ENCODE assay signal across 23 cellular contexts in the genomic region with DNA sequence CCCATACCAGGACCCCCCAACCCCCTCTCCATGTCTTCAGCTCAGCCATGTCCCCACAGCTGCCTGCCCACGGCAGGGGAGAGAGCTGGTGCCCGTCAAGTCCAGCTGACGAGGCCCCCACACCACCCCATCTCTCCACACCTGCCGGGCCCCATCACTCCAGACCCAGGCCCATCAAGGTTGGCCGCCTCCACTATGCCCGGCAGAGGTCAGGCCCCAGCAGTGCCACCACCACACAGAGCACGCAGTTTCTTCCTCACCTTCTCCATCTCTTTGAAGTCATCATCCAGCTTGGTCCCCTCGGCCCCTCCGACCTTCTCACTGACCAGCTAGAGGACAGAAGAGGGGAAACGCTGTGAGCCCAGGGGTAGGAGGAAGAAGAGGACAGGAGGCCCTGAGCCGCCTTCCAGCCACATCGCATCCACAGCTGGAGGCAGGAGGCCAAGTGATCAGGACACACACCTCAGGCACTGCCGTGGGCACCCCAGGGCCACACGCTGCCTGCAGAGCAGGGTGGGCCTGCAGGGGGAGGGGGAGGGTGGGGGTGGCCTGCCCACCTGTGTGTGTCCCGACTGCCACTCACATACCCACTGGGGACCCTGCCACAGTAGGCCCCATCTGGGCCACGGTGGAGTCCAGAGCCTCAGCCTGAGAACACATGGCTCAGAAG. TPM values are rescaled to one million over a fixed set of nuclear protein-coding genes. Genes with fewer than 3 reads are reported as not detected.
DNase-seq lines count a peak whose midpoint lies in the region; ATAC-seq lines count a peak whose summit lies in the region.
"Had no signal": no experiment of that assay in that cellular context is flagged by ENCODE, and none has a peak within 500 bp of the region (broad histone marks: within the 10 kb centered on the region; RNA-seq: fewer than 3 reads in every experiment).

No MANE protein-coding gene starts in this region.

- peaks cover 21 to 32% of the 10 kb centered on the region in 2 donors for H3K4me1 ChIP-seq in naive thymus-derived CD4-positive, alpha-beta T cell (ENCODE audit: control insufficient read depth in 2 of 2, insufficient read depth in 2 of 2, low read length in 2 of 2)

- H3K27ac ChIP-seq in naive thymus-derived CD4-positive, alpha-beta T cell (ENCODE audit: low read depth, low read length), result peak overlapping the region; percentile 8
- H3K27ac ChIP-seq: pancreas, thoracic aorta, VCaP had no signal

- no peak overlapping the region for H3K4me3 Mint-ChIP-seq in activated T-cell treated with anti-CD3 and anti-CD28 coated beads, Interleukin-2, amount 50 U/mL, for 24 hours
- H3K4me3 Mint-ChIP-seq in activated CD8-positive, alpha-beta T cell treated with anti-CD3 and anti-CD28 coated beads, Interleukin-2, amount 10 ng/mL, durations not matched to agents 7 days and 5 days, result no peak overlapping the region
- H3K4me3 Mint-ChIP-seq in naive thymus-derived CD4-positive, alpha-beta T cell, result peak overlapping the region in 2 of 10 donors; percentile 6 to 44
- H3K4me3 Mint-ChIP-seq in stimulated activated memory B cell treated with anti-CD40 and anti-IgM and Interleukin-4, amounts not matched to agents 10 μg/mL and 1 μg/mL and 100 μg/mL, for 72 hours, result no peak overlapping the region
- H3K4me3 Mint-ChIP-seq: CD4-positive, alpha-beta T cell had no signal

- peaks cover 68% of the 10 kb centered on the region for H3K36me3 Mint-ChIP-seq in activated T-cell treated with anti-CD3 and anti-CD28 coated beads, Interleukin-2, amount 50 U/mL, for 24 hours (ENCODE audit: low read depth)
- peaks cover 45% of the 10 kb centered on the region for H3K36me3 Mint-ChIP-seq in activated CD8-positive, alpha-beta T cell treated with anti-CD3 and anti-CD28 coated beads, Interleukin-2, amount 10 ng/mL, durations not matched to agents 7 days and 5 days (ENCODE audit: low read depth)
- H3K36me3 Mint-ChIP-seq in naive thymus-derived CD4-positive, alpha-beta T cell, result peaks cover 0 to 4% (median 3%) of the 10 kb centered on the region in 5 donors
- peaks cover 27% of the 10 kb centered on the region for H3K36me3 Mint-ChIP-seq in stimulated activated memory B cell treated with anti-CD40 and anti-IgM and Interleukin-4, amounts not matched to agents 10 μg/mL and 1 μg/mL and 100 μg/mL, for 72 hours

- intact Hi-C loops in naive thymus-derived CD4-positive, alpha-beta T cell (cut with micrococcal nuclease), result no loop called here

- peaks cover 0 to 66% (median 5%) of the 10 kb centered on the region in 3 experiments for H3K36me3 ChIP-seq in naive thymus-derived CD4-positive, alpha-beta T cell (ENCODE audit: control insufficient read depth in 2 of 3, insufficient read depth in 3 of 3, low read length in 3 of 3)
- H3K36me3 ChIP-seq: breast epithelium had no signal

- H3K27me3 ChIP-seq in naive thymus-derived CD4-positive, alpha-beta T cell (ENCODE audit: control insufficient read depth in 2 of 2, insufficient read depth in 2 of 2, low read length in 2 of 2), result no peaks in the 10 kb centered on the region
- H3K27me3 ChIP-seq: breast epithelium, heart left ventricle, pancreas had no signal

- no peaks in the 10 kb centered on the region for H3K9me3 Mint-ChIP-seq in activated T-cell treated with anti-CD3 and anti-CD28 coated beads, Interleukin-2, amount 50 U/mL, for 24 hours
- no peaks in the 10 kb centered on the region for H3K9me3 Mint-ChIP-seq in activated CD8-positive, alpha-beta T cell treated with anti-CD3 and anti-CD28 coated beads, Interleukin-2, amount 10 ng/mL, durations not matched to agents 7 days and 5 days (ENCODE audit: insufficient read depth)
- no peaks in the 10 kb centered on the region for H3K9me3 Mint-ChIP-seq in naive thymus-derived CD4-positive, alpha-beta T cell
- H3K9me3 Mint-ChIP-seq in stimulated activated memory B cell treated with anti-CD40 and anti-IgM and Interleukin-4, amounts not matched to agents 10 μg/mL and 1 μg/mL and 100 μg/mL, for 72 hours, result no peaks in the 10 kb centered on the region
- H3K9me3 Mint-ChIP-seq: CD4-positive, alpha-beta T cell had no signal

- H3K4me3 ChIP-seq in naive thymus-derived CD4-positive, alpha-beta T cell (ENCODE audit: low read length), result no peak overlapping the region
- H3K4me3 ChIP-seq: breast epithelium, GM12878, heart left ventricle, left ventricle myocardium inferior, mucosa of descending colon, pancreas, thoracic aorta had no signal

- ATAC-seq in activated CD8-positive, alpha-beta T cell treated with anti-CD3 and anti-CD28 coated beads, Interleukin-2, amount 10 ng/mL, durations not matched to agents 7 days and 5 days, result no peak
- ATAC-seq in naive thymus-derived CD4-positive, alpha-beta T cell, result no peak
- no peak for ATAC-seq in stimulated activated memory B cell treated with anti-CD40 and anti-IgM and Interleukin-4, amounts not matched to agents 10 μg/mL and 1 μg/mL and 100 μg/mL, for 72 hours
- ATAC-seq: GM12878, heart left ventricle, mucosa of descending colon, pancreas, sciatic nerve had no signal

- H3K9me3 ChIP-seq in naive thymus-derived CD4-positive, alpha-beta T cell (ENCODE audit: control insufficient read depth in 2 of 3, low read length in 3 of 3), result no peaks in the 10 kb centered on the region
- H3K9me3 ChIP-seq: breast epithelium, heart left ventricle, left ventricle myocardium inferior, mucosa of descending colon, pancreas, thoracic aorta had no signal

- CTCF ChIA-PET in activated CD8-positive, alpha-beta T cell treated with anti-CD3 and anti-CD28 coated beads, Interleukin-2, amount 10 ng/mL, durations not matched to agents 7 days and 5 days (lab: Charles Lee), result interaction anchor here (1.1 to 7.3 kb wide), 3 partner anchors 14 to 100 kb away, joined by 4 to 54 read pairs (median 21); partner anchors contain the start of genes CHAF1A and SH3GL1
- CTCF ChIA-PET in naive thymus-derived CD4-positive, alpha-beta T cell (lab: Charles Lee), result no interaction called here

- POLR2A ChIA-PET in activated CD8-positive, alpha-beta T cell treated with anti-CD3 and anti-CD28 coated beads, Interleukin-2, amount 10 ng/mL, durations not matched to agents 7 days and 5 days (lab: Charles Lee), result no interaction called here
- POLR2A ChIA-PET in naive thymus-derived CD4-positive, alpha-beta T cell (lab: Charles Lee), result interaction anchor here (1.0 to 1.2 kb wide), 2 partner anchors 35 to 39 kb away, joined by 3 read pairs; partner anchors contain the start of gene CHAF1A

- no peak for DNase-seq in activated T-cell treated with anti-CD3 and anti-CD28 coated beads, Interleukin-2, amount 50 U/mL, for 24 hours
- DNase-seq in activated T-cell treated with anti-CD3 and anti-CD28 coated beads for 4 hours (no peak), NCI-H128 (lab: John Stamatoyannopoulos, UW; ENCODE audit: unreplicated experiment) (no peak), NCI-H446 (lab: John Stamatoyannopoulos, UW) (no peak), SW480 (ENCODE audit: low spot score) (no peak)
- no peak for DNase-seq in activated CD8-positive, alpha-beta T cell treated with anti-CD3 and anti-CD28 coated beads, Interleukin-2, amount 10 ng/mL, durations not matched to agents 7 days and 5 days
- DNase-seq in naive thymus-derived CD4-positive, alpha-beta T cell, result no peak
- DNase-seq: CD4-positive, alpha-beta T cell; heart left ventricle; IMR-90; left ventricle myocardium inferior; mucosa of descending colon; NCI-H1436; NCI-H2171; NCI-H748 treated with DMSO at 0.1 percent for 48 hours; SHP77 had no signal

- H3K27ac Mint-ChIP-seq in activated T-cell treated with anti-CD3 and anti-CD28 coated beads, Interleukin-2, amount 50 U/mL, for 24 hours, result peak overlapping the region; percentile 97
- peak overlapping the region; percentile 96 for H3K27ac Mint-ChIP-seq in activated CD8-positive, alpha-beta T cell treated with anti-CD3 and anti-CD28 coated beads, Interleukin-2, amount 10 ng/mL, durations not matched to agents 7 days and 5 days
- H3K27ac Mint-ChIP-seq in naive thymus-derived CD4-positive, alpha-beta T cell, result peak overlapping the region; percentile 30 to 95 (median 78)
- peak overlapping the region; percentile 23 for H3K27ac Mint-ChIP-seq in stimulated activated memory B cell treated with anti-CD40 and anti-IgM and Interleukin-4, amounts not matched to agents 10 μg/mL and 1 μg/mL and 100 μg/mL, for 72 hours

- H3K27me3 Mint-ChIP-seq in activated T-cell treated with anti-CD3 and anti-CD28 coated beads, Interleukin-2, amount 50 U/mL, for 24 hours, result no peaks in the 10 kb centered on the region
- no peaks in the 10 kb centered on the region for H3K27me3 Mint-ChIP-seq in activated CD8-positive, alpha-beta T cell treated with anti-CD3 and anti-CD28 coated beads, Interleukin-2, amount 10 ng/mL, durations not matched to agents 7 days and 5 days (ENCODE audit: low read depth)
- no peaks in the 10 kb centered on the region for H3K27me3 Mint-ChIP-seq in naive thymus-derived CD4-positive, alpha-beta T cell
- no peaks in the 10 kb centered on the region for H3K27me3 Mint-ChIP-seq in stimulated activated memory B cell treated with anti-CD40 and anti-IgM and Interleukin-4, amounts not matched to agents 10 μg/mL and 1 μg/mL and 100 μg/mL, for 72 hours
- H3K27me3 Mint-ChIP-seq: CD4-positive, alpha-beta T cell had no signal

- H3K4me1 Mint-ChIP-seq in activated T-cell treated with anti-CD3 and anti-CD28 coated beads, Interleukin-2, amount 50 U/mL, for 24 hours (ENCODE audit: low read depth), result peaks cover 41% of the 10 kb centered on the region
- H3K4me1 Mint-ChIP-seq in activated CD8-positive, alpha-beta T cell treated with anti-CD3 and anti-CD28 coated beads, Interleukin-2, amount 10 ng/mL, durations not matched to agents 7 days and 5 days (ENCODE audit: low read depth), result peaks cover 46% of the 10 kb centered on the region
- H3K4me1 Mint-ChIP-seq in naive thymus-derived CD4-positive, alpha-beta T cell, result peaks cover 22 to 46% (median 31%) of the 10 kb centered on the region in 7 donors
- peaks cover 44% of the 10 kb centered on the region for H3K4me1 Mint-ChIP-seq in stimulated activated memory B cell treated with anti-CD40 and anti-IgM and Interleukin-4, amounts not matched to agents 10 μg/mL and 1 μg/mL and 100 μg/mL, for 72 hours

RNA-seq across cellular contexts. Expression of gene MPND, which starts 23.4 kb away (rescaled TPM):
- total RNA-seq in activated CD8-positive, alpha-beta T cell treated with anti-CD3 and anti-CD28 coated beads, Interleukin-2, amount 10 ng/mL, durations not matched to agents 7 days and 5 days, result 10 to 100 TPM; 26.0 to 27.6 TPM
- total RNA-seq in naive thymus-derived CD4-positive, alpha-beta T cell, result 10 to 100 TPM in 4 of 5 experiments, 1 to 10 TPM in 1; 9.5 to 24.4 (median 20.0) TPM
- 1 to 10 TPM; 4.0 to 6.7 TPM for polyA plus RNA-seq in naive thymus-derived CD4-positive, alpha-beta T cell

RNA-seq across cellular contexts. Expression of gene STAP2, which starts 28.2 kb away (rescaled TPM):
- total RNA-seq in activated CD8-positive, alpha-beta T cell treated with anti-CD3 and anti-CD28 coated beads, Interleukin-2, amount 10 ng/mL, durations not matched to agents 7 days and 5 days, result 10 to 100 TPM; 14.3 to 16.5 TPM
- total RNA-seq in naive thymus-derived CD4-positive, alpha-beta T cell, result 10 to 100 TPM in 1 of 5 experiments, 1 to 10 TPM in 4; 2.6 to 11.8 (median 4.5) TPM
- 1 to 10 TPM; 2.4 to 4.9 TPM for polyA plus RNA-seq in naive thymus-derived CD4-positive, alpha-beta T cell
- total RNA-seq: thoracic aorta had no signal

RNA-seq across cellular contexts. Expression of gene SH3GL1, which starts 33.5 kb away (rescaled TPM):
- total RNA-seq in activated CD8-positive, alpha-beta T cell treated with anti-CD3 and anti-CD28 coated beads, Interleukin-2, amount 10 ng/mL, durations not matched to agents 7 days and 5 days, result 10 to 100 TPM; 65.1 to 67.9 TPM
- total RNA-seq in naive thymus-derived CD4-positive, alpha-beta T cell, result 10 to 100 TPM; 37.1 to 77.0 (median 38.6) TPM
- 10 to 100 TPM; 11.9 to 22.8 TPM for polyA plus RNA-seq in naive thymus-derived CD4-positive, alpha-beta T cell

RNA-seq across cellular contexts. Expression of gene CHAF1A, which starts 35.6 kb away (rescaled TPM):
- total RNA-seq in activated CD8-positive, alpha-beta T cell treated with anti-CD3 and anti-CD28 coated beads, Interleukin-2, amount 10 ng/mL, durations not matched to agents 7 days and 5 days, result 100 to 1,000 TPM in 1 of 2 experiments, 10 to 100 TPM in 1; 95.3 to 104 TPM
- total RNA-seq in naive thymus-derived CD4-positive, alpha-beta T cell, result 10 to 100 TPM; 10.1 to 71.2 (median 14.1) TPM
- 1 to 10 TPM; 3.2 to 5.5 TPM for polyA plus RNA-seq in naive thymus-derived CD4-positive, alpha-beta T cell

Comparison
In these comparisons a context has a peak if more than half of its experiments do, and no peak if none do; other contexts are left out.
1. H3K27ac Mint-ChIP-seq: peak in every context shown above with its lines; median percentile 97 in activated T-cell treated with anti-CD3 and anti-CD28 coated beads, Interleukin-2, amount 50 U/mL, for 24 hours; 96 in activated CD8-positive, alpha-beta T cell treated with anti-CD3 and anti-CD28 coated beads, Interleukin-2, amount 10 ng/mL, durations not matched to agents 7 days and 5 days; 78 in naive thymus-derived CD4-positive, alpha-beta T cell; 23 in stimulated activated memory B cell treated with anti-CD40 and anti-IgM and Interleukin-4, amounts not matched to agents 10 μg/mL and 1 μg/mL and 100 μg/mL, for 72 hours.